1 cellular context compared by ENCODE assay signal in the genomic region with DNA sequence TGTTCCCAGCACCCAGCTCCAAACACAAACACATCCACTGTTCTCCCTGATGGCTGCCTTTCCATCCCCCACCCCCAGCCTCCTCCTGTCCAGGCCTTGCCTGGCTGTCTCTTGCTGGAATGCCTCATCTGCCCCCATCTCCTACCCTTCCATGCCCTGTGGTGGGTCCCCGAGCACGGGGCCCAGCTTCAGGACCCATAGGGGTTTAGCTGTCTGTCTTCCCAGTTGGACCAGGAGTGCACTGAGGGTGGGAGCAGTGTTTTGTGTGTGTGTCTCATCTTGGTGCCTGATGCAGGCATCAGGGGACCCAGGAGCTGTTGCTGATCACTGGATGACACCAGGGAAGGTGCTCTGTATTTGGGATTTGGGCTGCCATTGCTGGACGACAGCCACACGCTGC.
TF ChIP-seq lines count a peak whose summit lies in the region.

No MANE protein-coding gene starts in this region.

TF ChIP-seq in HCT116, 20 proteins besides CTCF, POLR2A, EP300 and RAD21 (continued from another document):
- TF ChIP-seq, protein P1, sequence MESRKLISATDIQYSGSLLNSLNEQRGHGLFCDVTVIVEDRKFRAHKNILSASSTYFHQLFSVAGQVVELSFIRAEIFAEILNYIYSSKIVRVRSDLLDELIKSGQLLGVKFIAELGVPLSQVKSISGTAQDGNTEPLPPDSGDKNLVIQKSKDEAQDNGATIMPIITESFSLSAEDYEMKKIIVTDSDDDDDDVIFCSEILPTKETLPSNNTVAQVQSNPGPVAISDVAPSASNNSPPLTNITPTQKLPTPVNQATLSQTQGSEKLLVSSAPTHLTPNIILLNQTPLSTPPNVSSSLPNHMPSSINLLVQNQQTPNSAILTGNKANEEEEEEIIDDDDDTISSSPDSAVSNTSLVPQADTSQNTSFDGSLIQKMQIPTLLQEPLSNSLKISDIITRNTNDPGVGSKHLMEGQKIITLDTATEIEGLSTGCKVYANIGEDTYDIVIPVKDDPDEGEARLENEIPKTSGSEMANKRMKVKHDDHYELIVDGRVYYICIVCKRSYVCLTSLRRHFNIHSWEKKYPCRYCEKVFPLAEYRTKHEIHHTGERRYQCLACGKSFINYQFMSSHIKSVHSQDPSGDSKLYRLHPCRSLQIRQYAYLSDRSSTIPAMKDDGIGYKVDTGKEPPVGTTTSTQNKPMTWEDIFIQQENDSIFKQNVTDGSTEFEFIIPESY (IDR thresholded peaks at IDR 0.05; ENCODE audit: extremely low read depth, insufficient replicate concordance, low read length) = no peak
- TF ChIP-seq POLR2AphosphoS5 (IDR thresholded peaks at IDR 0.05; ENCODE audit: low read depth, low read length) (no peak), CBX3 (IDR thresholded peaks at IDR 0.05; ENCODE audit: low read depth) (no peak), ZNF274 (IDR thresholded peaks at IDR 0.05; ENCODE audit: low read depth, low read length) (no peak), SRF (IDR thresholded peaks at IDR 0.05; ENCODE audit: low read depth) (no peak), JUND (IDR thresholded peaks at IDR 0.05) (no peak)
- TF ChIP-seq, protein P2, sequence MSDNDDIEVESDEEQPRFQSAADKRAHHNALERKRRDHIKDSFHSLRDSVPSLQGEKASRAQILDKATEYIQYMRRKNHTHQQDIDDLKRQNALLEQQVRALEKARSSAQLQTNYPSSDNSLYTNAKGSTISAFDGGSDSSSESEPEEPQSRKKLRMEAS (IDR thresholded peaks at IDR 0.05) = no peak
- TF ChIP-seq, protein P3, sequence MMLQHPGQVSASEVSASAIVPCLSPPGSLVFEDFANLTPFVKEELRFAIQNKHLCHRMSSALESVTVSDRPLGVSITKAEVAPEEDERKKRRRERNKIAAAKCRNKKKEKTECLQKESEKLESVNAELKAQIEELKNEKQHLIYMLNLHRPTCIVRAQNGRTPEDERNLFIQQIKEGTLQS (IDR thresholded peaks at IDR 0.05) = no peak
- TF ChIP-seq, protein P4, sequence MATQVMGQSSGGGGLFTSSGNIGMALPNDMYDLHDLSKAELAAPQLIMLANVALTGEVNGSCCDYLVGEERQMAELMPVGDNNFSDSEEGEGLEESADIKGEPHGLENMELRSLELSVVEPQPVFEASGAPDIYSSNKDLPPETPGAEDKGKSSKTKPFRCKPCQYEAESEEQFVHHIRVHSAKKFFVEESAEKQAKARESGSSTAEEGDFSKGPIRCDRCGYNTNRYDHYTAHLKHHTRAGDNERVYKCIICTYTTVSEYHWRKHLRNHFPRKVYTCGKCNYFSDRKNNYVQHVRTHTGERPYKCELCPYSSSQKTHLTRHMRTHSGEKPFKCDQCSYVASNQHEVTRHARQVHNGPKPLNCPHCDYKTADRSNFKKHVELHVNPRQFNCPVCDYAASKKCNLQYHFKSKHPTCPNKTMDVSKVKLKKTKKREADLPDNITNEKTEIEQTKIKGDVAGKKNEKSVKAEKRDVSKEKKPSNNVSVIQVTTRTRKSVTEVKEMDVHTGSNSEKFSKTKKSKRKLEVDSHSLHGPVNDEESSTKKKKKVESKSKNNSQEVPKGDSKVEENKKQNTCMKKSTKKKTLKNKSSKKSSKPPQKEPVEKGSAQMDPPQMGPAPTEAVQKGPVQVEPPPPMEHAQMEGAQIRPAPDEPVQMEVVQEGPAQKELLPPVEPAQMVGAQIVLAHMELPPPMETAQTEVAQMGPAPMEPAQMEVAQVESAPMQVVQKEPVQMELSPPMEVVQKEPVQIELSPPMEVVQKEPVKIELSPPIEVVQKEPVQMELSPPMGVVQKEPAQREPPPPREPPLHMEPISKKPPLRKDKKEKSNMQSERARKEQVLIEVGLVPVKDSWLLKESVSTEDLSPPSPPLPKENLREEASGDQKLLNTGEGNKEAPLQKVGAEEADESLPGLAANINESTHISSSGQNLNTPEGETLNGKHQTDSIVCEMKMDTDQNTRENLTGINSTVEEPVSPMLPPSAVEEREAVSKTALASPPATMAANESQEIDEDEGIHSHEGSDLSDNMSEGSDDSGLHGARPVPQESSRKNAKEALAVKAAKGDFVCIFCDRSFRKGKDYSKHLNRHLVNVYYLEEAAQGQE (IDR thresholded peaks at IDR 0.05; ENCODE audit: low read depth) = no peak
